ENCODE assay signal across 8 cellular contexts in the genomic region with DNA sequence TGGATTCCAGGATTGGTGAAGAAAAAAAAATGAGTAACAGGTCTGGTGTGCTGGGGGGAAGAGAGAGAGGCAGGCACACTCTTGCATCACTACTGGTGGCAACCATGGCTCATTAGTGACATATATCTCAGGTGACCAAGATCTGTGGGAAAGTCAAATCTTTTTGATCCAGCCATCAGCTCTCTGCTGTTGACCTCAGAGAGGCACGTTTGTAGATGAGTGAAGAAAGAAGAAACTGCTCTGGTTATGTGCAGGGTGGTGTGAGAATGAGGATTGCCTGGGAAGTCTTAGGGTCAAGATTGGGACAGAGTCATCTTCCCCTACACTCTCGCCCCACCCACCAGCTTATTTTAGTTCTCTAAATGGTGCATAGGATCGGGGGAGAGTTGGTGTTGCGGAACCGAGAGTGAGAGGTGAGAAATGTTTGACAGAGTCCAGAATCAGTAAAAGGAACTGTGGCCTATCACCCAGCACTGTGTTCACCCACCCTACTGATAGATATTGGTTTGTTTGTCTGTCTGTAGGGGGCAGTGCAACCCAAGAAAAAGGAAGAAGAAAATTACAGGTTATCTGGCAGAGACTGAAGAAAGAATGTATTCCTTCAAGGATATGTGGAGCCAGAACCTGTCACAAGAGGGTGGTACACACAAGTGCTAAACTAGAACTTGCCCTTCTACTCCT. TPM values are rescaled to one million over a fixed set of nuclear protein-coding genes. Genes with fewer than 3 reads are reported as not detected.
DNase-seq lines count a peak whose midpoint lies in the region; ATAC-seq, FAIRE-seq and TF ChIP-seq lines count a peak whose summit lies in the region.

No MANE protein-coding gene starts in this region.

- H3K27ac ChIP-seq in Karpas-422 (ENCODE audit: low read length) (no peak overlapping the region), colonic mucosa (no peak overlapping the region), HepG2 (ENCODE audit: extremely low read length, insufficient read depth, low read length) (no peak overlapping the region), upper lobe of left lung (no peak overlapping the region)

- FAIRE-seq in HepG2 (lab: Jason Lieb, UNC) = peak; percentile 64

- TF ChIP-seq POLR2A in HepG2 (IDR thresholded peaks at IDR 0.05; ENCODE audit: insufficient read depth in 1 of 2, low read depth in 2 of 2, low read length in 2 of 2) (no peak), upper lobe of left lung (IDR thresholded peaks at IDR 0.05) (no peak)

- no peaks in the 10 kb centered on the region for H4K20me1 ChIP-seq in Karpas-422 (ENCODE audit: insufficient read depth, low read depth, low read length)
- H4K20me1 ChIP-seq in HepG2 (ENCODE audit: insufficient read depth, low read length) = no peaks in the 10 kb centered on the region

- WGBS in HepG2 (ENCODE audit: low lambda C conversion rate) = 3% methylated on average over 5 of the region's 5 CpGs
- 11 to 19% methylated on average over 5 of the region's 5 CpGs for WGBS in upper lobe of left lung, 2 donors

- H3K9me3 ChIP-seq in HAP-1 (no peaks in the 10 kb centered on the region), Karpas-422 (ENCODE audit: low read length) (no peaks in the 10 kb centered on the region), colonic mucosa (no peaks in the 10 kb centered on the region), HepG2 (ENCODE audit: low read length) (no peaks in the 10 kb centered on the region), upper lobe of left lung (no peaks in the 10 kb centered on the region)

- POLR2A ChIA-PET in HepG2 (lab: Yijun Ruan, JAX) = no interaction called here

- no peaks in the 10 kb centered on the region for H3K4me1 ChIP-seq in HAP-1
- H3K4me1 ChIP-seq in Karpas-422 (ENCODE audit: low read length) = no peaks in the 10 kb centered on the region; the same call in 1 of the 2 replicates
- no peaks in the 10 kb centered on the region for H3K4me1 ChIP-seq in colonic mucosa
- no peaks in the 10 kb centered on the region for H3K4me1 ChIP-seq in HepG2 (ENCODE audit: insufficient read depth, low read length)
- H3K4me1 ChIP-seq in upper lobe of left lung = no peaks in the 10 kb centered on the region

- no peak for TF ChIP-seq RAD21 in HepG2 (CRISPR knock-in tag; IDR thresholded peaks at IDR 0.05)

- H3K9ac ChIP-seq in Karpas-422 (ENCODE audit: low read length) (no peak overlapping the region), colonic mucosa (ENCODE audit: low read depth in 2 of 2, low read length in 2 of 2) (no peak overlapping the region), HepG2 (ENCODE audit: insufficient read depth, low read depth, low read length) (no peak overlapping the region)

- H3K27me3 ChIP-seq in HAP-1 (ENCODE audit: low read depth) (peaks cover 8% of the 10 kb centered on the region; the same call in 1 of the 2 replicates), Karpas-422 (ENCODE audit: low read length) (no peaks in the 10 kb centered on the region), colonic mucosa (no peaks in the 10 kb centered on the region), HepG2 (ENCODE audit: control insufficient read depth in 1 of 2, insufficient read depth in 2 of 2, low read length in 2 of 2) (no peaks in the 10 kb centered on the region), upper lobe of left lung (no peaks in the 10 kb centered on the region)

- TF ChIP-seq EP300 in HepG2 (IDR thresholded peaks at IDR 0.05; ENCODE audit: low read depth in 2 of 2, low read length in 2 of 2) (no peak), HepG2 (CRISPR knock-in tag; IDR thresholded peaks at IDR 0.05; ENCODE audit: borderline replicate concordance) (no peak), upper lobe of left lung (IDR thresholded peaks at IDR 0.05) (no peak)

- H2AFZ ChIP-seq in Karpas-422 (ENCODE audit: low read length) = no peak overlapping the region
- H2AFZ ChIP-seq in HepG2 (ENCODE audit: low read length) = no peak overlapping the region

- BruUV-seq in HepG2 (replicated peaks; lab: Mats Ljungman, UMichigan) = no TSS peak

- peak; percentile 63 for ATAC-seq in HepG2
- ATAC-seq in upper lobe of left lung (ENCODE audit: low FRiP score in 2 of 2) = peak; percentile 60 to 81

- H3K4me2 ChIP-seq in Karpas-422 (ENCODE audit: low read depth, low read length, poor library complexity, severe bottlenecking) (no peak overlapping the region), HepG2 (ENCODE audit: low read depth, low read length) (no peak overlapping the region)

- in situ Hi-C loops in HAP-1 (cut with MboI; ENCODE audit: low sequenced_read_pairs) = loop anchor here (10.0 kb wide), 1 partner anchor 199 kb away; no protein-coding TSS in a partner anchor
- in situ Hi-C loops in HepG2 (cut with HindIII; ENCODE audit: extremely low pct_ligation_motif_present, low pct_unique_long_range_greater_than_20kb) = no loop called here

- DNase-seq in AG08395 (ENCODE audit: low spot score) (peak; percentile 61), GM10266 (ENCODE audit: extremely low spot score) (peak; percentile 49), HAP-1 (ENCODE audit: low spot score in 2 of 2) (peak; percentile 54 to 69), Karpas-422 (peak; percentile 83), SHP77 (lab: John Stamatoyannopoulos, UW) (peak; percentile 1 to 23), colonic mucosa (peak; percentile 48), HepG2 (ENCODE audit: low spot score) (peak; percentile 17), upper lobe of left lung (no peak)

- TF ChIP-seq CTCF in GM10266 (IDR thresholded peaks at IDR 0.05; ENCODE audit: control insufficient read depth, insufficient read depth, low read depth, missing control alignments) = peak; percentile 54
- peak; percentile 39 for TF ChIP-seq CTCF in colonic mucosa (IDR thresholded peaks at IDR 0.05)
- peak; percentile 61 for TF ChIP-seq CTCF in HepG2 (CRISPR knock-in tag; IDR thresholded peaks at IDR 0.05)
- peak; percentile 46 to 72 (median 64) for TF ChIP-seq CTCF in upper lobe of left lung (IDR thresholded peaks at IDR 0.05)

- H3K4me3 ChIP-seq in HAP-1 (no peak overlapping the region), Karpas-422 (ENCODE audit: low read length) (no peak overlapping the region), colonic mucosa (no peak overlapping the region), HepG2 (replicated peaks in 1 of 3; ENCODE audit: insufficient read depth in 1 of 3, low read depth in 2 of 3, low read length in 3 of 3) (no peak overlapping the region), upper lobe of left lung (no peak overlapping the region)

- CTCF ChIA-PET in HepG2 (lab: Yijun Ruan, JAX; ENCODE audit: low intra/inter-chr PET ratio, low total read pairs) = interaction anchor here (0.6 to 1.1 kb wide), 2 partner anchors 163 to 204 kb away, joined by 4 read pairs; no protein-coding TSS in a partner anchor

- H3K9me2 ChIP-seq in Karpas-422 (replicated peaks; ENCODE audit: insufficient read depth, low read length) = no peaks in the 10 kb centered on the region

- H3K79me2 ChIP-seq in Karpas-422 (ENCODE audit: low read length) = no peaks in the 10 kb centered on the region
- no peaks in the 10 kb centered on the region for H3K79me2 ChIP-seq in HepG2 (ENCODE audit: insufficient read depth, low read length)

- H3K36me3 ChIP-seq in HAP-1 (replicated peaks) (no peaks in the 10 kb centered on the region), Karpas-422 (ENCODE audit: insufficient read depth, low read length) (no peaks in the 10 kb centered on the region), colonic mucosa (no peaks in the 10 kb centered on the region), HepG2 (replicated peaks in 1 of 2; ENCODE audit: control insufficient read depth in 1 of 2, insufficient read depth in 2 of 2, low read length in 2 of 2) (no peaks in the 10 kb centered on the region), upper lobe of left lung (no peaks in the 10 kb centered on the region)

- intact Hi-C loops in colonic mucosa (cut with DNase I) = loop anchor here (10.0 kb wide), 1 partner anchor 181 kb away; no protein-coding TSS in a partner anchor
- intact Hi-C loops in HepG2 (cut with micrococcal nuclease; ENCODE audit: unreplicated experiment) = loop anchor here (5.0 kb wide), 2 partner anchors 161 to 201 kb away; no protein-coding TSS in a partner anchor

RNA-seq across cellular contexts. Expression of a gene that starts 21.9 kb away (rescaled TPM):
- total RNA-seq in Karpas-422 (2014; rRNA removed; shearing (Covaris generic); ENCODE audit: low replicate concordance) = 43.1 and 57.2 TPM in 2 replicates
- 10 to 100 TPM; 15.8 to 29.8 TPM for total RNA-seq in colonic mucosa
- 18.6 and 19.4 TPM in 2 replicates for total RNA-seq in HepG2 (2016; rRNA removed; fragmentation: Illumina TruSeq; extraction: Trizol)
- total RNA-seq in HepG2 (2016; cell fraction: cytosol; rRNA removed; fragmentation: Illumina TruSeq; extraction: Trizol; ENCODE audit: low read depth) = 4.4 and 4.9 TPM in 2 replicates
- total RNA-seq in HepG2 (2016; cell fraction: insoluble cytoplasmic fraction; rRNA removed; fragmentation: Illumina TruSeq; extraction: Trizol) = 18.1 and 20.7 TPM in 2 replicates
- total RNA-seq in HepG2 (2016; cell fraction: membrane; rRNA removed; fragmentation: Illumina TruSeq; extraction: Trizol) = 7.0 and 7.5 TPM in 2 replicates
- total RNA-seq in HepG2 (2016; cell fraction: nucleus; rRNA removed; fragmentation: Illumina TruSeq; extraction: Trizol) = 15.4 and 17.9 TPM in 2 replicates
- 16.0 and 23.3 TPM in 2 replicates for polyA plus RNA-seq in HepG2 (2011; rRNA removed)
- polyA plus RNA-seq in HepG2 (2011; cell fraction: cytosol; rRNA removed) = 9.0 and 12.6 TPM in 2 replicates
- polyA plus RNA-seq in HepG2 (2011; cell fraction: nucleus; rRNA removed) = 20.5 and 21.7 TPM in 2 replicates
- 11.8 and 15.9 TPM in 2 replicates for polyA plus RNA-seq in HepG2 (2012)
- 3.6 and 4.0 TPM in 2 replicates for polyA plus RNA-seq in HepG2 (2016; cell fraction: cytosol; fragmentation: Illumina TruSeq; extraction: Trizol; ENCODE audit: low read depth)
- polyA plus RNA-seq in HepG2 (2016; cell fraction: insoluble cytoplasmic fraction; fragmentation: Illumina TruSeq; extraction: Trizol; ENCODE audit: low read depth) = 24.6 and 26.2 TPM in 2 replicates
- polyA plus RNA-seq in HepG2 (2016; cell fraction: membrane; fragmentation: Illumina TruSeq; extraction: Trizol; ENCODE audit: low read depth) = 6.7 and 7.1 TPM in 2 replicates
- polyA plus RNA-seq in HepG2 (2016; cell fraction: nucleus; fragmentation: Illumina TruSeq; extraction: Trizol; ENCODE audit: insufficient read depth, low read depth) = 33.8 and 42.8 TPM in 2 replicates
- 3.1 and 13.6 TPM in 2 replicates for polyA minus RNA-seq in HepG2 (2011; rRNA and poly(A)+ RNA removed; ENCODE audit: low replicate concordance)
- 2.0 and 2.8 TPM in 2 replicates for polyA minus RNA-seq in HepG2 (2011; cell fraction: cytosol; rRNA and poly(A)+ RNA removed)
- 4.2 and 5.7 TPM in 2 replicates for polyA minus RNA-seq in HepG2 (2011; cell fraction: nucleus; rRNA and poly(A)+ RNA removed)
- total RNA-seq in upper lobe of left lung = 10 to 100 TPM in 5 of 6 donors, 1 to 10 TPM in 1; 7.3 to 45.7 (median 20.9) TPM

RNA-seq across cellular contexts. Expression of a gene that starts 27.1 kb away (rescaled TPM):
- total RNA-seq in Karpas-422 (2014; rRNA removed; shearing (Covaris generic); ENCODE audit: low replicate concordance) = 21.4 and 22.2 TPM in 2 replicates
- 10 to 100 TPM; 29.4 to 42.5 TPM for total RNA-seq in colonic mucosa
- 24.7 and 28.3 TPM in 2 replicates for total RNA-seq in HepG2 (2016; rRNA removed; fragmentation: Illumina TruSeq; extraction: Trizol)
- 4.5 and 5.5 TPM in 2 replicates for total RNA-seq in HepG2 (2016; cell fraction: cytosol; rRNA removed; fragmentation: Illumina TruSeq; extraction: Trizol; ENCODE audit: low read depth)
- total RNA-seq in HepG2 (2016; cell fraction: insoluble cytoplasmic fraction; rRNA removed; fragmentation: Illumina TruSeq; extraction: Trizol) = 25.7 and 27.2 TPM in 2 replicates
- 9.7 and 10.3 TPM in 2 replicates for total RNA-seq in HepG2 (2016; cell fraction: membrane; rRNA removed; fragmentation: Illumina TruSeq; extraction: Trizol)
- total RNA-seq in HepG2 (2016; cell fraction: nucleus; rRNA removed; fragmentation: Illumina TruSeq; extraction: Trizol) = 22.4 and 25.9 TPM in 2 replicates
- 15.1 and 19.9 TPM in 2 replicates for polyA plus RNA-seq in HepG2 (2011; rRNA removed)
- polyA plus RNA-seq in HepG2 (2011; cell fraction: cytosol; rRNA removed) = 8.5 and 14.0 TPM in 2 replicates
- polyA plus RNA-seq in HepG2 (2011; cell fraction: nucleus; rRNA removed) = 36.3 and 45.9 TPM in 2 replicates
- polyA plus RNA-seq in HepG2 (2012) = 25.8 and 30.7 TPM in 2 replicates
- polyA plus RNA-seq in HepG2 (2016; cell fraction: cytosol; fragmentation: Illumina TruSeq; extraction: Trizol; ENCODE audit: low read depth) = 2.9 and 3.3 TPM in 2 replicates
- 20.9 and 24.3 TPM in 2 replicates for polyA plus RNA-seq in HepG2 (2016; cell fraction: insoluble cytoplasmic fraction; fragmentation: Illumina TruSeq; extraction: Trizol; ENCODE audit: low read depth)
- 5.6 and 6.2 TPM in 2 replicates for polyA plus RNA-seq in HepG2 (2016; cell fraction: membrane; fragmentation: Illumina TruSeq; extraction: Trizol; ENCODE audit: low read depth)
- polyA plus RNA-seq in HepG2 (2016; cell fraction: nucleus; fragmentation: Illumina TruSeq; extraction: Trizol; ENCODE audit: insufficient read depth, low read depth) = 33.9 and 35.3 TPM in 2 replicates
- polyA minus RNA-seq in HepG2 (2011; rRNA and poly(A)+ RNA removed; ENCODE audit: low replicate concordance) = 12.6 and 30.8 TPM in 2 replicates
- 13.4 and 13.8 TPM in 2 replicates for polyA minus RNA-seq in HepG2 (2011; cell fraction: cytosol; rRNA and poly(A)+ RNA removed)
- 46.5 and 47.0 TPM in 2 replicates for polyA minus RNA-seq in HepG2 (2011; cell fraction: nucleus; rRNA and poly(A)+ RNA removed)
- 10 to 100 TPM; 15.7 to 57.3 (median 41.7) TPM for total RNA-seq in upper lobe of left lung

RNA-seq across cellular contexts. Expression of a gene that starts 45.5 kb away (rescaled TPM):
- not detected in 2 replicates for total RNA-seq in Karpas-422 (2014; rRNA removed; shearing (Covaris generic); ENCODE audit: low replicate concordance)
- total RNA-seq in colonic mucosa = 1 to 10 TPM; 6.8 to 8.7 TPM
- total RNA-seq in HepG2 (2016; rRNA removed; fragmentation: Illumina TruSeq; extraction: Trizol) = not detected in 2 replicates
- total RNA-seq in HepG2 (2016; cell fraction: cytosol; rRNA removed; fragmentation: Illumina TruSeq; extraction: Trizol; ENCODE audit: low read depth) = not detected in 2 replicates
- not detected in 2 replicates for total RNA-seq in HepG2 (2016; cell fraction: insoluble cytoplasmic fraction; rRNA removed; fragmentation: Illumina TruSeq; extraction: Trizol)
- not detected in 2 replicates for total RNA-seq in HepG2 (2016; cell fraction: membrane; rRNA removed; fragmentation: Illumina TruSeq; extraction: Trizol)
- total RNA-seq in HepG2 (2016; cell fraction: nucleus; rRNA removed; fragmentation: Illumina TruSeq; extraction: Trizol) = not detected in 2 replicates
- polyA plus RNA-seq in HepG2 (2011; rRNA removed) = not detected in 2 replicates
- polyA plus RNA-seq in HepG2 (2011; cell fraction: cytosol; rRNA removed) = not detected in 2 replicates
- polyA plus RNA-seq in HepG2 (2011; cell fraction: nucleus; rRNA removed) = not detected in 2 replicates
- polyA plus RNA-seq in HepG2 (2012) = not detected in 2 replicates
- not detected in 2 replicates for polyA plus RNA-seq in HepG2 (2016; cell fraction: cytosol; fragmentation: Illumina TruSeq; extraction: Trizol; ENCODE audit: low read depth)
- not detected in 2 replicates for polyA plus RNA-seq in HepG2 (2016; cell fraction: insoluble cytoplasmic fraction; fragmentation: Illumina TruSeq; extraction: Trizol; ENCODE audit: low read depth)
- not detected in 2 replicates for polyA plus RNA-seq in HepG2 (2016; cell fraction: membrane; fragmentation: Illumina TruSeq; extraction: Trizol; ENCODE audit: low read depth)
- polyA plus RNA-seq in HepG2 (2016; cell fraction: nucleus; fragmentation: Illumina TruSeq; extraction: Trizol; ENCODE audit: insufficient read depth, low read depth) = not detected in 2 replicates
- polyA minus RNA-seq in HepG2 (2011; rRNA and poly(A)+ RNA removed; ENCODE audit: low replicate concordance) = not detected in 2 replicates
- not detected in 2 replicates for polyA minus RNA-seq in HepG2 (2011; cell fraction: cytosol; rRNA and poly(A)+ RNA removed)
- polyA minus RNA-seq in HepG2 (2011; cell fraction: nucleus; rRNA and poly(A)+ RNA removed) = not detected in 2 replicates
- 10 to 100 TPM; 13.8 to 22.0 (median 17.5) TPM for total RNA-seq in upper lobe of left lung

Comparison
In these comparisons a context has a peak if more than half of its experiments do, and no peak if none do; other contexts are left out.
1. DNase-seq: peak in AG08395 (single experiment), GM10266 (single experiment), HAP-1 (2 of 2), Karpas-422 (single experiment), SHP77 (2 of 2), colonic mucosa (single experiment) and HepG2 (single experiment); none in upper lobe of left lung (0 of 2).
2. Peak in every context shown above with its lines, with median percentiles within 50 percentile points of each other: CTCF ChIP-seq.